Comparison of ENCODE assay signal across 2 cellular contexts in genomic region chr1:164689672-164690655, GRCh38.
TF ChIP-seq lines count a peak whose summit lies in the region.

No MANE protein-coding gene starts in this region.

TF ChIP-seq in GM23338, 12 proteins besides CTCF, POLR2A, EP300 and RAD21 (continued from another document):
- TF ChIP-seq ZNF462 (CRISPR knock-in tag; IDR thresholded peaks at IDR 0.05) (no peak), NANOG (IDR thresholded peaks at IDR 0.05; ENCODE audit: borderline replicate concordance) (no peak), EZH2phosphoT487 (IDR thresholded peaks at IDR 0.05; ENCODE audit: unreplicated experiment) (no peak), STAT1 (IDR thresholded peaks at IDR 0.05; ENCODE audit: unreplicated experiment) (no peak)
- TF ChIP-seq, protein P1, sequence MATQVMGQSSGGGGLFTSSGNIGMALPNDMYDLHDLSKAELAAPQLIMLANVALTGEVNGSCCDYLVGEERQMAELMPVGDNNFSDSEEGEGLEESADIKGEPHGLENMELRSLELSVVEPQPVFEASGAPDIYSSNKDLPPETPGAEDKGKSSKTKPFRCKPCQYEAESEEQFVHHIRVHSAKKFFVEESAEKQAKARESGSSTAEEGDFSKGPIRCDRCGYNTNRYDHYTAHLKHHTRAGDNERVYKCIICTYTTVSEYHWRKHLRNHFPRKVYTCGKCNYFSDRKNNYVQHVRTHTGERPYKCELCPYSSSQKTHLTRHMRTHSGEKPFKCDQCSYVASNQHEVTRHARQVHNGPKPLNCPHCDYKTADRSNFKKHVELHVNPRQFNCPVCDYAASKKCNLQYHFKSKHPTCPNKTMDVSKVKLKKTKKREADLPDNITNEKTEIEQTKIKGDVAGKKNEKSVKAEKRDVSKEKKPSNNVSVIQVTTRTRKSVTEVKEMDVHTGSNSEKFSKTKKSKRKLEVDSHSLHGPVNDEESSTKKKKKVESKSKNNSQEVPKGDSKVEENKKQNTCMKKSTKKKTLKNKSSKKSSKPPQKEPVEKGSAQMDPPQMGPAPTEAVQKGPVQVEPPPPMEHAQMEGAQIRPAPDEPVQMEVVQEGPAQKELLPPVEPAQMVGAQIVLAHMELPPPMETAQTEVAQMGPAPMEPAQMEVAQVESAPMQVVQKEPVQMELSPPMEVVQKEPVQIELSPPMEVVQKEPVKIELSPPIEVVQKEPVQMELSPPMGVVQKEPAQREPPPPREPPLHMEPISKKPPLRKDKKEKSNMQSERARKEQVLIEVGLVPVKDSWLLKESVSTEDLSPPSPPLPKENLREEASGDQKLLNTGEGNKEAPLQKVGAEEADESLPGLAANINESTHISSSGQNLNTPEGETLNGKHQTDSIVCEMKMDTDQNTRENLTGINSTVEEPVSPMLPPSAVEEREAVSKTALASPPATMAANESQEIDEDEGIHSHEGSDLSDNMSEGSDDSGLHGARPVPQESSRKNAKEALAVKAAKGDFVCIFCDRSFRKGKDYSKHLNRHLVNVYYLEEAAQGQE (IDR thresholded peaks at IDR 0.05; ENCODE audit: unreplicated experiment): no peak

TF ChIP-seq in H1, 55 proteins besides CTCF, POLR2A, EP300 and RAD21 (continued from another document):
- TF ChIP-seq NANOG (IDR thresholded peaks at IDR 0.05; ENCODE audit: insufficient read depth, low read depth, low read length, poor library complexity, severe bottlenecking) (no peak), POLR2AphosphoS5 (IDR thresholded peaks at IDR 0.05; ENCODE audit: low read depth, low read length) (no peak)
